In genomic region chr20:32920530-32921298, GRCh38 we compare ENCODE assay signal across 23 cellular contexts.
DNase-seq lines count a peak whose midpoint lies in the region; ATAC-seq and TF ChIP-seq lines count a peak whose summit lies in the region.
"Had no signal": no experiment of that assay in that cellular context is flagged by ENCODE, and none has a peak within 500 bp of the region (broad histone marks: within the 10 kb centered on the region; RNA-seq: fewer than 3 reads in every experiment).

No MANE protein-coding gene starts in this region.

- peaks cover 2% of the 10 kb centered on the region for H3K9me3 ChIP-seq in RWPE2 (ENCODE audit: severe bottlenecking)
- peaks cover 0 to 10% (median 9%) of the 10 kb centered on the region in 4 donors for H3K9me3 ChIP-seq in esophagus muscularis mucosa

- H3K36me3 Mint-ChIP-seq in osteocyte (ENCODE audit: unreplicated experiment) = no peaks in the 10 kb centered on the region

- TF ChIP-seq EP300 in esophagus muscularis mucosa (IDR thresholded peaks at IDR 0.05) = no peak

- peaks cover 5% of the 10 kb centered on the region for H3K27me3 Mint-ChIP-seq in osteocyte (ENCODE audit: unreplicated experiment)
- H3K27me3 Mint-ChIP-seq: CD4-positive, alpha-beta T cell; IgD-negative memory B cell had no signal

- no peak for TF ChIP-seq POLR2A in esophagus muscularis mucosa (IDR thresholded peaks at IDR 0.05; ENCODE audit: low read depth)

- H3K4me3 ChIP-seq in H7 (ENCODE audit: insufficient read depth, low read depth, low read length) (no peak overlapping the region), RWPE2 (ENCODE audit: severe bottlenecking) (no peak overlapping the region), esophagus muscularis mucosa (no peak overlapping the region)
- H3K4me3 ChIP-seq: A549; BLaER1 treated with 17β-estradiol and CSF1 and Interleukin-3, amounts not matched to agents 10 nM and 100 nM; GM23248; PC-9 had no signal

- TF ChIP-seq CTCF in RWPE2 (IDR thresholded peaks at IDR 0.05; ENCODE audit: poor library complexity, severe bottlenecking) (no peak), esophagus muscularis mucosa (IDR thresholded peaks at IDR 0.05) (no peak), osteocyte (IDR thresholded peaks at IDR 0.05) (no peak)

- H3K4me1 ChIP-seq in RWPE2 (ENCODE audit: insufficient read depth, poor library complexity, severe bottlenecking) (no peaks in the 10 kb centered on the region), esophagus muscularis mucosa (no peaks in the 10 kb centered on the region)
- H3K4me1 ChIP-seq: A549; BLaER1 treated with 17β-estradiol and CSF1 and Interleukin-3, amounts not matched to agents 10 nM and 100 nM had no signal

- H3K36me3 ChIP-seq in H7 (replicated peaks; ENCODE audit: control insufficient read depth, insufficient read depth, low read length) (no peaks in the 10 kb centered on the region), RWPE2 (ENCODE audit: low read depth) (no peaks in the 10 kb centered on the region), esophagus muscularis mucosa (no peaks in the 10 kb centered on the region)

- H3K4me3 Mint-ChIP-seq in osteocyte (ENCODE audit: unreplicated experiment) = no peak overlapping the region
- H3K4me3 Mint-ChIP-seq: CD4-positive, alpha-beta T cell; IgD-negative memory B cell had no signal

- no peaks in the 10 kb centered on the region for H3K4me1 Mint-ChIP-seq in osteocyte (ENCODE audit: unreplicated experiment)
- H3K4me1 Mint-ChIP-seq: IgD-negative memory B cell had no signal

- no peak overlapping the region for H3K27ac Mint-ChIP-seq in osteocyte (ENCODE audit: unreplicated experiment)
- H3K27ac Mint-ChIP-seq: CD4-positive, alpha-beta T cell; IgD-negative memory B cell had no signal

- no peak for ATAC-seq in RWPE2 (ENCODE audit: low read depth)
- ATAC-seq in left ventricle myocardium superior = no peak
- ATAC-seq: A549 had no signal

- H3K9me3 Mint-ChIP-seq in osteocyte (ENCODE audit: unreplicated experiment) = no peaks in the 10 kb centered on the region

- WGBS in esophagus muscularis mucosa = 76% methylated on average over 6 of the region's 6 CpGs

- intact Hi-C loops in esophagus muscularis mucosa (cut with DNase I) (no loop called here), left ventricle myocardium superior (cut with micrococcal nuclease) (no loop called here)

- peak; percentile 16 for DNase-seq in H7
- DNase-seq in RWPE2 (ENCODE audit: low spot score) = peak; percentile 59
- peak; percentile 81 for DNase-seq in esophagus muscularis mucosa (ENCODE audit: extremely low spot score)
- peak; percentile 46 for DNase-seq in osteocyte (ENCODE audit: extremely low spot score, unreplicated experiment)
- DNase-seq in foreskin melanocyte = no peak
- DNase-seq in left ventricle myocardium superior = no peak
- no peak for DNase-seq in activated effector memory CD4-positive, alpha-beta T cell treated with anti-CD3 and anti-CD28 coated beads, Interleukin-2, amount 50 U/mL, for 16 hours
- DNase-seq: AML-193; CD4-positive, alpha-beta T cell; GM23248; HCEC 1CT; NCI-H1092; NCI-H1417 treated with DMSO at 0.1 percent for 48 hours; NCI-H1694 treated with DMSO at 0.1 percent for 48 hours; NCI-H2081; NCI-H2227 treated with DMSO at 0.1 percent for 48 hours; NCI-H526 treated with DMSO at 0.1 percent for 48 hours; PC-9; SHP77 had no signal

- H3K27ac ChIP-seq in RWPE2 (ENCODE audit: poor library complexity, severe bottlenecking) (no peak overlapping the region), esophagus muscularis mucosa (replicated peaks in 1 of 4) (no peak overlapping the region)
- H3K27ac ChIP-seq: A549; BLaER1 treated with 17β-estradiol and CSF1 and Interleukin-3, amounts not matched to agents 10 nM and 100 nM; GM23248; HL-60; PC-9 had no signal

- H3K27me3 ChIP-seq in H7 (ENCODE audit: control insufficient read depth, insufficient read depth, low read length) = no peaks in the 10 kb centered on the region
- no peaks in the 10 kb centered on the region for H3K27me3 ChIP-seq in RWPE2 (ENCODE audit: insufficient read depth, poor library complexity, severe bottlenecking)
- H3K27me3 ChIP-seq in esophagus muscularis mucosa = no peaks in the 10 kb centered on the region
- H3K27me3 ChIP-seq: BLaER1 treated with 17β-estradiol and CSF1 and Interleukin-3, amounts not matched to agents 10 nM and 100 nM had no signal

Comparison
In these comparisons a context has a peak if more than half of its experiments do, and no peak if none do; other contexts are left out.
1. DNase-seq: peak in H7 (single experiment), RWPE2 (single experiment), esophagus muscularis mucosa (single experiment) and osteocyte (single experiment); none in foreskin melanocyte (single experiment), left ventricle myocardium superior (single experiment) and activated effector memory CD4-positive, alpha-beta T cell treated with anti-CD3 and anti-CD28 coated beads, Interleukin-2, amount 50 U/mL, for 16 hours (single experiment).